Comparison of ENCODE assay signal across 19 cellular contexts in genomic region chr2:46293466-46293865, GRCh38. TPM values are rescaled to one million over a fixed set of nuclear protein-coding genes. Genes with fewer than 3 reads are reported as not detected.
"Had no signal": no experiment of that assay in that cellular context is flagged by ENCODE, and none has a peak within 500 bp of the region (broad histone marks: within the 10 kb centered on the region; RNA-seq: fewer than 3 reads in every experiment).

No MANE protein-coding gene starts in this region.

- H3K27ac ChIP-seq: HL-60, SJSA1, SK-N-MC had no signal

- FAIRE-seq: HTR-8/SVneo, RCC 7860 had no signal

- H3K4me3 ChIP-seq: SJSA1, SK-N-MC had no signal

- DNase-seq: KBM-7, NCI-H1436, NCI-H187, NCI-H2029, NCI-H2081 treated with DMSO at 0.1 percent for 48 hours, NCI-H2171, NCI-H446, NCI-H510A, NCI-H524 treated with DMSO at 0.1 percent for 48 hours, NCI-H69, NCI-H774, Right ventricle myocardium superior, SIG-M5 had no signal

RNA-seq across cellular contexts. Expression of gene EPAS1, which starts 3.7 kb away (rescaled TPM):
- polyA plus RNA-seq: IgD-negative memory B cell had no signal
